9 cellular contexts compared by ENCODE assay signal in genomic region chr10:75191821-75192568, GRCh38. TPM values are rescaled to one million over a fixed set of nuclear protein-coding genes. Genes with fewer than 3 reads are reported as not detected.
DNase-seq lines count a peak whose midpoint lies in the region; ATAC-seq, FAIRE-seq and TF ChIP-seq lines count a peak whose summit lies in the region.
"Had no signal": no experiment of that assay in that cellular context is flagged by ENCODE, and none has a peak within 500 bp of the region (broad histone marks: within the 10 kb centered on the region; RNA-seq: fewer than 3 reads in every experiment).

No MANE protein-coding gene starts in this region.

- dilution Hi-C loops in IMR-90 (cut with HindIII; ENCODE audit: low sequenced_read_pairs, unreplicated experiment), result no loop called here

- peaks cover 9% of the 10 kb centered on the region for H4K20me1 ChIP-seq in IMR-90 (ENCODE audit: insufficient read depth, low read length)
- no peaks in the 10 kb centered on the region for H4K20me1 ChIP-seq in K562 (replicated peaks; ENCODE audit: control insufficient read depth, insufficient read depth, low read length)

- TF ChIP-seq RAD21 in IMR-90 (IDR thresholded peaks at IDR 0.05; ENCODE audit: low read length) (peak; percentile 25), K562 (CRISPR knock-in tag; conservative IDR thresholded peaks at IDR 0.05 in 1 of 2, IDR thresholded peaks at IDR 0.05 in 1 of 2) (no peak; a peak in 1 of 4 replicates)

- H3K4me1 ChIP-seq in IMR-90 (ENCODE audit: control insufficient read depth, insufficient read depth, low read length), result peaks cover 25% of the 10 kb centered on the region
- H3K4me1 ChIP-seq in K562 (replicated peaks in 1 of 2; ENCODE audit: control insufficient read depth in 2 of 2, insufficient read depth in 2 of 2, low read length in 2 of 2), result peaks cover 15 to 28% of the 10 kb centered on the region in 2 experiments

- peak overlapping the region; percentile 64; the same call in 1 of the 2 replicates for H3K4ac ChIP-seq in IMR-90 (ENCODE audit: low read depth, low read length)

- 7% methylated on average over 3 of the region's 10 CpGs; no CpG with 5 or more reads in 1 of the 2 experiments for WGBS in IMR-90 (ENCODE audit: extremely low coverage in 2 of 2, insufficient read length in 1 of 2), 2 experiments
- WGBS in K562 (ENCODE audit: insufficient coverage, low coverage, missing lambda C conversion rate), result 8% methylated on average over 10 of the region's 10 CpGs

- H3K36me3 ChIP-seq in IMR-90 (ENCODE audit: control insufficient read depth, insufficient read depth, low read length) (no peaks in the 10 kb centered on the region), K562 (ENCODE audit: control insufficient read depth, insufficient read depth, low read length) (no peaks in the 10 kb centered on the region)
- H3K36me3 ChIP-seq: WERI-Rb-1 had no signal

- peaks cover 8% of the 10 kb centered on the region for H3K4me1 Mint-ChIP-seq in type B pancreatic cell (ENCODE audit: unreplicated experiment)

- H3K79me2 ChIP-seq in K562 (ENCODE audit: control insufficient read depth, insufficient read depth, low read length), result no peaks in the 10 kb centered on the region

- peak overlapping the region; percentile 52; the same call in 1 of the 2 replicates for H4K5ac ChIP-seq in IMR-90 (ENCODE audit: low read depth, low read length)

- H4K8ac ChIP-seq in IMR-90 (ENCODE audit: low read depth in 2 of 2, low read length in 2 of 2), result peak overlapping the region in 1 of 2 experiments; percentile 74; a peak in 3 of 4 replicates

- 0 out of 2 replicates have a peak, but pooled peaks have one; percentile 15 for TF ChIP-seq CTCF in IMR-90 (conservative IDR thresholded peaks at IDR 0.05; ENCODE audit: low read depth, low read length)
- peak in 2 of 3 experiments; percentile 9 to 19; a peak in 1 of 6 replicates for TF ChIP-seq CTCF in K562 (IDR thresholded peaks at IDR 0.05 in 2 of 3, conservative IDR thresholded peaks at IDR 0.05 in 1 of 3; ENCODE audit: insufficient read depth in 2 of 3, low read depth in 1 of 3, low read length in 3 of 3)
- TF ChIP-seq CTCF in type B pancreatic cell (conservative IDR thresholded peaks at IDR 0.05), result no peak

- H3K27ac ChIP-seq in IMR-90 (ENCODE audit: insufficient read depth, low read length) (peak overlapping the region; percentile 76), K562 (ENCODE audit: extremely low read depth, low read depth, low read length) (peak overlapping the region; percentile 57; the same call in 2 of the 3 replicates)
- H3K27ac ChIP-seq: WERI-Rb-1 had no signal

- TF ChIP-seq POLR2A in IMR-90 (IDR thresholded peaks at IDR 0.05; ENCODE audit: low read depth, low read length), result no peak
- no peak for TF ChIP-seq POLR2A in K562 (conservative IDR thresholded peaks at IDR 0.05)

- H2AK9ac ChIP-seq in IMR-90 (replicated peaks; ENCODE audit: low read depth, low read length, poor library complexity), result no peak overlapping the region

- POLR2A ChIA-PET in IMR-90 (lab: Charles Lee; ENCODE audit: unreplicated experiment) (no interaction called here), K562 (lab: Yijun Ruan, JAX) (interaction anchor here (0.7 to 6.8 kb wide), 4 partner anchors 10 to 81 kb away, joined by 3 to 74 read pairs (median 4); partner anchors contain the start of genes SAMD8 and VDAC2)

- peak overlapping the region; percentile 87 for H2BK5ac ChIP-seq in IMR-90 (ENCODE audit: low read depth, low read length, poor library complexity, severe bottlenecking)

- peak overlapping the region; percentile 5 for H3K4me3 Mint-ChIP-seq in type B pancreatic cell

- CTCF ChIA-PET in IMR-90 (lab: Yijun Ruan, JAX), result no interaction called here
- CTCF ChIA-PET in K562 (lab: Yijun Ruan, JAX; ENCODE audit: low intra/inter-chr PET ratio), result interaction anchor here (0.7 to 1.8 kb wide), 4 partner anchors 10 to 44 kb away, joined by 4 to 6 read pairs (median 4); partner anchors contain the start of gene COMTD1

- no peaks in the 10 kb centered on the region for H3K36me3 Mint-ChIP-seq in type B pancreatic cell

- H3K4me2 ChIP-seq in IMR-90 (ENCODE audit: low read depth, low read length) (peak overlapping the region; percentile 79), K562 (ENCODE audit: insufficient read depth, low read length) (peak overlapping the region; percentile 47)

- H3K9ac ChIP-seq in IMR-90 (ENCODE audit: low read depth, low read length) (peak overlapping the region; percentile 62), K562 (ENCODE audit: insufficient read depth in 1 of 2, low read depth in 2 of 2, low read length in 2 of 2) (peak overlapping the region in 1 of 2 experiments; percentile 75; a peak in 2 of 4 replicates)

- peak overlapping the region; percentile 75 for H3K18ac ChIP-seq in IMR-90 (ENCODE audit: low read depth, low read length)

- H3K56ac ChIP-seq in IMR-90 (ENCODE audit: extremely low read depth, insufficient read depth, low read length), result peak overlapping the region; percentile 28

- H2AFZ ChIP-seq in IMR-90 (replicated peaks; ENCODE audit: low read length, poor library complexity), result peak overlapping the region; percentile 46
- peak overlapping the region; percentile 10 for H2AFZ ChIP-seq in K562 (ENCODE audit: low read depth, low read length)

- in situ Hi-C loops in IMR-90 (cut with MboI; ENCODE audit: low sequenced_read_pairs), result no loop called here
- in situ Hi-C loops in K562 (cut with MboI), result no loop called here

- H3K23ac ChIP-seq in IMR-90 (ENCODE audit: low read depth, low read length), result peak overlapping the region; percentile 55; the same call in 1 of the 2 replicates

- BruUV-seq in IMR-90 (replicated peaks; lab: Mats Ljungman, UMichigan) (no TSS peak), K562 (replicated peaks; lab: Mats Ljungman, UMichigan) (no TSS peak)

- peak overlapping the region; percentile 65 for H2BK20ac ChIP-seq in IMR-90 (ENCODE audit: low read depth, low read length)

- peak overlapping the region; percentile 45 for H2BK120ac ChIP-seq in IMR-90 (ENCODE audit: low read depth, low read length)

- H3K9me3 Mint-ChIP-seq in type B pancreatic cell, result no peaks in the 10 kb centered on the region

- H3K27me3 Mint-ChIP-seq in type B pancreatic cell, result no peaks in the 10 kb centered on the region

- ATAC-seq in IMR-90 (ENCODE audit: low read depth) (peak; percentile 85), K562 (peak; percentile 93), left colon (peak; percentile 79), GM19023 (IDR thresholded peaks at IDR 0.05; ENCODE audit: unreplicated experiment) (no peak), HG03139 (IDR thresholded peaks at IDR 0.05; ENCODE audit: unreplicated experiment) (no peak)

- H3K9me1 ChIP-seq in IMR-90 (ENCODE audit: insufficient read depth, low read length), result peaks cover 24% of the 10 kb centered on the region
- peaks cover 3% of the 10 kb centered on the region for H3K9me1 ChIP-seq in K562 (ENCODE audit: control insufficient read depth, insufficient read depth, low read length)

- 0 out of 2 replicates have a peak, but pooled peaks cover 2% of the 10 kb centered on the region for H3K9me3 ChIP-seq in IMR-90 (ENCODE audit: control insufficient read depth, insufficient read depth, low read length)
- no peaks in the 10 kb centered on the region for H3K9me3 ChIP-seq in K562 (replicated peaks; ENCODE audit: control insufficient read depth, insufficient read depth, low read depth, low read length)

- intact Hi-C loops in IMR-90 (cut with micrococcal nuclease), result no loop called here
- intact Hi-C loops in K562 (cut with micrococcal nuclease), result loop anchor here (1.0 kb wide), 1 partner anchor 19 kb away; no protein-coding TSS in a partner anchor
- intact Hi-C loops in left colon (cut with DNase I, micrococcal nuclease), result no loop called here

- H3K27ac Mint-ChIP-seq in type B pancreatic cell, result peak overlapping the region; percentile 91

- no peak overlapping the region for H3K14ac ChIP-seq in IMR-90 (replicated peaks; ENCODE audit: low read depth, low read length)

- H3K4me3 ChIP-seq in IMR-90 (ENCODE audit: insufficient read depth, low read depth, low read length), result peak overlapping the region; percentile 9; the same call in 1 of the 2 replicates
- H3K4me3 ChIP-seq in K562, result no peak overlapping the region

- H3K27me3 ChIP-seq in IMR-90 (ENCODE audit: control insufficient read depth, insufficient read depth, low read length) (no peaks in the 10 kb centered on the region), K562 (ENCODE audit: control insufficient read depth in 2 of 2, insufficient read depth in 2 of 2, low read length in 2 of 2) (no peaks in the 10 kb centered on the region)

- H3K79me1 ChIP-seq in IMR-90 (ENCODE audit: low read depth in 1 of 2, low read length in 2 of 2), result peaks cover 17 to 37% of the 10 kb centered on the region in 2 experiments; a peak in 3 of 4 replicates

- DNase-seq in IMR-90, result peak; percentile 97
- peak; percentile 61 to 89 (median 74) for DNase-seq in K562 (ENCODE audit: extremely low read depth in 1 of 4, low spot score in 3 of 4)
- peak; percentile 39 to 61 for DNase-seq in left colon
- DNase-seq in type B pancreatic cell (ENCODE audit: extremely low spot score, unreplicated experiment), result no peak
- DNase-seq in GM19238 (ENCODE audit: insufficient read length, low spot score), result no peak
- no peak for DNase-seq in NCI-H526 (lab: John Stamatoyannopoulos, UW)
- DNase-seq: WERI-Rb-1 had no signal

- TF ChIP-seq EP300 in K562 (IDR thresholded peaks at IDR 0.05; ENCODE audit: low read length), result peak; percentile 75

- peak; percentile 93 for FAIRE-seq in K562 (lab: Jason Lieb, UNC)

- H2BK15ac ChIP-seq in IMR-90 (ENCODE audit: low read depth, low read length), result peak overlapping the region; percentile 4; the same call in 1 of the 3 replicates

- peak overlapping the region; percentile 56; the same call in 1 of the 2 replicates for H4K91ac ChIP-seq in IMR-90 (ENCODE audit: insufficient read depth, low read depth, low read length)

- peak overlapping the region; percentile 31; the same call in 1 of the 2 replicates for H2AK5ac ChIP-seq in IMR-90 (ENCODE audit: low read depth, low read length)

RNA-seq across cellular contexts. Expression of gene VDAC2, which starts 18.6 kb away (rescaled TPM):
- 122 and 169 TPM in 2 replicates for total RNA-seq in IMR-90 (2012; rRNA removed)
- polyA plus RNA-seq in IMR-90 (2012; rRNA removed), result 123 and 139 TPM in 2 replicates
- 52.8 and 54.1 TPM in 2 replicates for polyA plus RNA-seq in IMR-90 (2012; cell fraction: cytosol; rRNA removed)
- 31.2 and 88.4 TPM in 2 replicates for polyA plus RNA-seq in IMR-90 (2012; cell fraction: nucleus; rRNA removed; ENCODE audit: low replicate concordance)
- total RNA-seq in K562 (2011; cell fraction: chromatin; rRNA removed; ENCODE audit: low replicate concordance), result 126 and 193 TPM in 2 replicates
- 95.3 and 108 TPM in 2 replicates for total RNA-seq in K562 (2011; cell fraction: nucleolus; rRNA removed)
- total RNA-seq in K562 (2011; cell fraction: nucleoplasm; rRNA removed), result 134 and 160 TPM in 2 replicates
- 188 and 201 TPM in 2 replicates for total RNA-seq in K562 (2014; rRNA removed)
- 450 and 500 TPM in 2 replicates for total RNA-seq in K562 (2014; rRNA removed; fragmentation: Illumina TruSeq; extraction: Trizol)
- 331 and 336 TPM in 2 replicates for total RNA-seq in K562 (2015; rRNA removed; fragmentation: Illumina TruSeq; extraction: Trizol)
- 398 and 422 TPM in 2 replicates for total RNA-seq in K562 (2021)
- polyA plus RNA-seq in K562 (2011; rRNA removed), result 139 and 166 TPM in 2 replicates
- polyA plus RNA-seq in K562 (2011; cell fraction: cytosol; rRNA removed), result 67.4 and 154 TPM in 2 replicates
- 117 and 202 TPM in 2 replicates for polyA plus RNA-seq in K562 (2011; cell fraction: nucleus; rRNA removed)
- 354 and 375 TPM in 2 replicates for polyA plus RNA-seq in K562 (2012)
- polyA plus RNA-seq in K562 (2014; fragmentation: Illumina TruSeq; extraction: Trizol), result 379 and 424 TPM in 2 replicates
- 100 to 1,000 TPM; 208 to 250 TPM for polyA plus RNA-seq in K562 (2014; fragmentation: Nextera tagmentation; extraction: Ambion mirVana)
- polyA plus RNA-seq in K562 (2014; rRNA removed), result 198 and 219 TPM in 2 replicates
- polyA minus RNA-seq in K562 (2011; rRNA and poly(A)+ RNA removed), result 177 and 198 TPM in 2 replicates
- polyA minus RNA-seq in K562 (2011; cell fraction: cytosol; rRNA and poly(A)+ RNA removed), result 116 and 122 TPM in 2 replicates
- polyA minus RNA-seq in K562 (2011; cell fraction: nucleus; rRNA and poly(A)+ RNA removed), result 47.5 and 87.7 TPM in 2 replicates
- total RNA-seq in left colon, result 100 to 1,000 TPM; 288 to 359 TPM
- total RNA-seq in type B pancreatic cell (ENCODE audit: low replicate concordance), result 204 and 242 TPM in 2 replicates

RNA-seq across cellular contexts. Expression of gene COMTD1, which starts 43.8 kb away (rescaled TPM):
- 1.4 and 1.6 TPM in 2 replicates for total RNA-seq in IMR-90 (2012; rRNA removed)
- 6.4 and 9.5 TPM in 2 replicates for polyA plus RNA-seq in IMR-90 (2012; rRNA removed)
- polyA plus RNA-seq in IMR-90 (2012; cell fraction: cytosol; rRNA removed), result 10.7 and 12.1 TPM in 2 replicates
- 22.0 and 64.6 TPM in 2 replicates for polyA plus RNA-seq in IMR-90 (2012; cell fraction: nucleus; rRNA removed; ENCODE audit: low replicate concordance)
- total RNA-seq in K562 (2011; cell fraction: chromatin; rRNA removed; ENCODE audit: low replicate concordance), result 9.9 and 40.2 TPM in 2 replicates
- 75.5 and 100 TPM in 2 replicates for total RNA-seq in K562 (2011; cell fraction: nucleolus; rRNA removed)
- 30.5 and 32.2 TPM in 2 replicates for total RNA-seq in K562 (2011; cell fraction: nucleoplasm; rRNA removed)
- 112 and 115 TPM in 2 replicates for total RNA-seq in K562 (2014; rRNA removed)
- 3.2 and 5.0 TPM in 2 replicates for total RNA-seq in K562 (2014; rRNA removed; fragmentation: Illumina TruSeq; extraction: Trizol)
- 18.5 and 21.3 TPM in 2 replicates for total RNA-seq in K562 (2015; rRNA removed; fragmentation: Illumina TruSeq; extraction: Trizol)
- total RNA-seq in K562 (2021), result 79.9 and 82.9 TPM in 2 replicates
- 13.7 and 19.5 TPM in 2 replicates for polyA plus RNA-seq in K562 (2011; rRNA removed)
- 22.6 and 106 TPM in 2 replicates for polyA plus RNA-seq in K562 (2011; cell fraction: cytosol; rRNA removed)
- 73.7 and 157 TPM in 2 replicates for polyA plus RNA-seq in K562 (2011; cell fraction: nucleus; rRNA removed)
- polyA plus RNA-seq in K562 (2012), result 39.2 and 59.3 TPM in 2 replicates
- polyA plus RNA-seq in K562 (2014; fragmentation: Illumina TruSeq; extraction: Trizol), result 4.0 and 11.3 TPM in 2 replicates
- polyA plus RNA-seq in K562 (2014; fragmentation: Nextera tagmentation; extraction: Ambion mirVana), result 1 to 10 TPM in 1 of 2 experiments, under 1 TPM in 1; 0.41 to 1.4 TPM
- 89.4 and 98.3 TPM in 2 replicates for polyA plus RNA-seq in K562 (2014; rRNA removed)
- polyA minus RNA-seq in K562 (2011; rRNA and poly(A)+ RNA removed), result 1.0 and 2.8 TPM in 2 replicates
- polyA minus RNA-seq in K562 (2011; cell fraction: cytosol; rRNA and poly(A)+ RNA removed), result 9.5 and 13.7 TPM in 2 replicates
- polyA minus RNA-seq in K562 (2011; cell fraction: nucleus; rRNA and poly(A)+ RNA removed), result 17.2 and 17.6 TPM in 2 replicates
- 10 to 100 TPM; 81.7 to 82.4 TPM for total RNA-seq in left colon
- 40.4 and 62.6 TPM in 2 replicates for total RNA-seq in type B pancreatic cell (ENCODE audit: low replicate concordance)

Comparison
In these comparisons a context has a peak if more than half of its experiments do, and no peak if none do; other contexts are left out.
1. ATAC-seq: peak in IMR-90 (single experiment), K562 (single experiment) and left colon (single experiment); none in GM19023 (single experiment) and HG03139 (single experiment).
2. DNase-seq: peak in IMR-90 (single experiment), K562 (4 of 4) and left colon (2 of 2); none in type B pancreatic cell (single experiment), GM19238 (single experiment) and NCI-H526 (0 of 2).